Comparison of ENCODE assay signal across 25 cellular contexts in genomic region chr5:142872217-142872616, GRCh38.
DNase-seq lines count a peak whose midpoint lies in the region; ATAC-seq and TF ChIP-seq lines count a peak whose summit lies in the region.
"Had no signal": no experiment of that assay in that cellular context is flagged by ENCODE, and none has a peak within 500 bp of the region (broad histone marks: within the 10 kb centered on the region; RNA-seq: fewer than 3 reads in every experiment).

No MANE protein-coding gene starts in this region.

- H3K27me3 ChIP-seq in RWPE2 (ENCODE audit: insufficient read depth, poor library complexity, severe bottlenecking) (no peaks in the 10 kb centered on the region), lower lobe of right lung (ENCODE audit: low read depth) (no peaks in the 10 kb centered on the region), heart right ventricle (no peaks in the 10 kb centered on the region)
- H3K27me3 ChIP-seq: spleen, vagina had no signal

- TF ChIP-seq CTCF in RWPE2 (IDR thresholded peaks at IDR 0.05; ENCODE audit: poor library complexity, severe bottlenecking) (no peak), glutamatergic neuron (IDR thresholded peaks at IDR 0.05; ENCODE audit: partially characterized antibody, unreplicated experiment) (no peak), lower lobe of right lung (IDR thresholded peaks at IDR 0.05) (no peak), heart right ventricle (IDR thresholded peaks at IDR 0.05) (no peak)

- H3K27ac Mint-ChIP-seq in glutamatergic neuron (ENCODE audit: unreplicated experiment) = peak overlapping the region; percentile 0
- H3K27ac Mint-ChIP-seq: activated CD8-positive, alpha-beta T cell treated with anti-CD3 and anti-CD28 coated beads, Interleukin-2, amount 10 ng/mL, durations not matched to agents 7 days and 5 days; activated naive CD8-positive, alpha-beta T cell treated with anti-CD3 and anti-CD28 coated beads for 36 hours; activated T-cell treated with anti-CD3 and anti-CD28 coated beads, Interleukin-2, amount 50 U/mL, for 72 hours; memory B cell; natural killer cell had no signal

- ATAC-seq in RWPE2 (ENCODE audit: low read depth) (no peak), lower lobe of right lung (no peak), heart right ventricle (no peak)
- ATAC-seq: activated CD4-positive, CD25-positive, alpha-beta regulatory T cell treated with anti-CD3 and anti-CD28 coated beads, Interleukin-2, amount 50 U/mL, for 24 hours; activated CD8-positive, alpha-beta T cell treated with anti-CD3 and anti-CD28 coated beads, Interleukin-2, amount 10 ng/mL, durations not matched to agents 7 days and 5 days; activated T-cell treated with anti-CD3 and anti-CD28 coated beads, Interleukin-2, amount 50 U/mL, for 72 hours; natural killer cell had no signal

- H3K4me1 ChIP-seq in RWPE2 (ENCODE audit: insufficient read depth, poor library complexity, severe bottlenecking) = peaks cover 55% of the 10 kb centered on the region
- peaks cover 70% of the 10 kb centered on the region for H3K4me1 ChIP-seq in lower lobe of right lung
- H3K4me1 ChIP-seq in heart right ventricle = peaks cover 21 to 85% (median 71%) of the 10 kb centered on the region in 9 donors

- H3K27ac ChIP-seq in RWPE2 (ENCODE audit: poor library complexity, severe bottlenecking) = peak overlapping the region; percentile 37
- H3K27ac ChIP-seq in temporal lobe (ENCODE audit: low read depth, low read length) = peak overlapping the region; percentile 33
- no peak overlapping the region for H3K27ac ChIP-seq in lower lobe of right lung
- peak overlapping the region in 5 of 10 donors; percentile 19 to 73 (median 57) for H3K27ac ChIP-seq in heart right ventricle
- H3K27ac ChIP-seq: psoas muscle, SK-N-MC, spleen, vagina had no signal

- H3K9me3 ChIP-seq in RWPE2 (ENCODE audit: severe bottlenecking) (no peaks in the 10 kb centered on the region), lower lobe of right lung (no peaks in the 10 kb centered on the region), heart right ventricle (no peaks in the 10 kb centered on the region)
- H3K9me3 ChIP-seq: psoas muscle, spleen, vagina had no signal

- 68% methylated on average over 3 of the region's 3 CpGs for WGBS in heart right ventricle, 2 donors

- H3K4me1 Mint-ChIP-seq in glutamatergic neuron (ENCODE audit: low read depth, unreplicated experiment) = peaks cover 20% of the 10 kb centered on the region

- H3K36me3 Mint-ChIP-seq in glutamatergic neuron (ENCODE audit: unreplicated experiment) = no peaks in the 10 kb centered on the region
- H3K36me3 Mint-ChIP-seq: activated naive CD8-positive, alpha-beta T cell treated with anti-CD3 and anti-CD28 coated beads for 36 hours; memory B cell; natural killer cell had no signal

- DNase-seq in NCI-H526 (lab: John Stamatoyannopoulos, UW) (peak; percentile 8 to 52), NCI-H526 treated with DMSO at 0.1 percent for 48 hours (lab: John Stamatoyannopoulos, UW) (no peak), RWPE2 (ENCODE audit: low spot score) (no peak), glutamatergic neuron (no peak), lower lobe of right lung (no peak), amniotic stem cell (lab: John Stamatoyannopoulos, UW) (no peak), heart right ventricle (no peak)
- DNase-seq: activated CD8-positive, alpha-beta T cell treated with anti-CD3 and anti-CD28 coated beads, Interleukin-2, amount 10 ng/mL, durations not matched to agents 7 days and 5 days; activated naive CD8-positive, alpha-beta T cell treated with anti-CD3 and anti-CD28 coated beads for 36 hours; activated T-cell treated with anti-CD3 and anti-CD28 coated beads, Interleukin-2, amount 50 U/mL, for 72 hours; DMS153; MM.1S; natural killer cell; NCI-H187 treated with DMSO at 0.1 percent for 48 hours; NCI-H446; stimulated activated CD4-positive, alpha-beta T cell treated with anti-CD3 and anti-CD28 coated beads, Interleukin-4, amount 100 ng/mL, for 4 hours; T-helper 9 cell had no signal

- no peaks in the 10 kb centered on the region for H3K36me3 ChIP-seq in RWPE2 (ENCODE audit: low read depth)
- no peaks in the 10 kb centered on the region for H3K36me3 ChIP-seq in lower lobe of right lung
- peaks cover 0 to 5% (median 0%) of the 10 kb centered on the region in 9 donors for H3K36me3 ChIP-seq in heart right ventricle
- H3K36me3 ChIP-seq: vagina had no signal

- intact Hi-C loops in lower lobe of right lung (cut with DNase I) (no loop called here), heart right ventricle (cut with DNase I) (loop anchor here in 7 of 10 donors (5.0 to 10.0 kb wide), 4 partner anchors 45 to 127 kb away; partner anchors contain the start of gene ARHGAP26 (in 2 of the 7))

- H3K4me3 Mint-ChIP-seq in glutamatergic neuron (ENCODE audit: unreplicated experiment) = no peak overlapping the region
- H3K4me3 Mint-ChIP-seq: activated CD8-positive, alpha-beta T cell treated with anti-CD3 and anti-CD28 coated beads, Interleukin-2, amount 10 ng/mL, durations not matched to agents 7 days and 5 days; activated naive CD8-positive, alpha-beta T cell treated with anti-CD3 and anti-CD28 coated beads for 36 hours; activated T-cell treated with anti-CD3 and anti-CD28 coated beads, Interleukin-2, amount 50 U/mL, for 72 hours; memory B cell; natural killer cell had no signal

- peaks cover 1% of the 10 kb centered on the region for H3K9me3 Mint-ChIP-seq in glutamatergic neuron (ENCODE audit: unreplicated experiment)
- H3K9me3 Mint-ChIP-seq: activated naive CD8-positive, alpha-beta T cell treated with anti-CD3 and anti-CD28 coated beads for 36 hours; activated T-cell treated with anti-CD3 and anti-CD28 coated beads, Interleukin-2, amount 50 U/mL, for 72 hours; memory B cell; natural killer cell had no signal

- H3K4me3 ChIP-seq in RWPE2 (ENCODE audit: severe bottlenecking) (no peak overlapping the region), lower lobe of right lung (no peak overlapping the region), heart right ventricle (no peak overlapping the region)
- H3K4me3 ChIP-seq: coronary artery, psoas muscle, SK-N-MC, spleen, vagina had no signal

- H3K27me3 Mint-ChIP-seq in glutamatergic neuron (ENCODE audit: unreplicated experiment) = peaks cover 2% of the 10 kb centered on the region
- H3K27me3 Mint-ChIP-seq: activated naive CD8-positive, alpha-beta T cell treated with anti-CD3 and anti-CD28 coated beads for 36 hours; memory B cell had no signal

Comparison
In these comparisons a context has a peak if more than half of its experiments do, and no peak if none do; other contexts are left out.
1. DNase-seq: peak in NCI-H526 (2 of 2); none in NCI-H526 treated with DMSO at 0.1 percent for 48 hours (single experiment), RWPE2 (single experiment), glutamatergic neuron (single experiment), lower lobe of right lung (single experiment), amniotic stem cell (single experiment) and heart right ventricle (0 of 2).